Comparison of ENCODE assay signal across 10 cellular contexts in the genomic region with DNA sequence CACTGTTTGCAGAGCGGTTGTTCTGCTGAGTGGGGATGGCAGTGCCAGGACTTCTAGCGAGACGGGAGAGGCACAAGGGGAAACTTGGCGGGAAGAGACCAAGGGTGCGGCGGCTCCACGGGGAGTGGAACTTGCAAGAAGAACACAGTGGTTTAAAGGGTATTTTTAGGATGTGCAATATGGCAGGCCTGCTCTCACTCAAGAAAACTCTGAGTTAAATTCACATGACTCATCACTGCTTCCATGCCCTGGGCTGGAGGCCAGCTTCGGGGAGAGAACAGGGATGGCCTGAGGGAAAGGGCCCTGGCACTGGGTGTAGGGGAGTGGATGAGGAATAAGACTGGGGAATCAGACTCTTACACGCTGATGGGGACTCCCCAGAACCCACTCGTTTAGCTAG. TPM values are rescaled to one million over a fixed set of nuclear protein-coding genes. Genes with fewer than 3 reads are reported as not detected.
A peak's percentile ranks its signal among the peaks of the same experiment; 100 is the strongest.
DNase-seq lines count a peak whose midpoint lies in the region.
"Had no signal": no experiment of that assay in that cellular context is flagged by ENCODE, and none has a peak within 500 bp of the region (broad histone marks: within the 10 kb centered on the region; RNA-seq: fewer than 3 reads in every experiment).

No MANE protein-coding gene starts in this region.

- H3K27ac ChIP-seq in epithelial cell of prostate: no peak overlapping the region

- DNase-seq in AG08395 (ENCODE audit: low spot score) (peak; percentile 89), LHCN-M2 (ENCODE audit: low read depth) (peak; percentile 29), epithelial cell of prostate (ENCODE audit: low read depth, low spot score) (peak; percentile 57), mucosa of gallbladder (ENCODE audit: low spot score) (peak; percentile 62), NCI-H82 (lab: John Stamatoyannopoulos, UW) (no peak), NCI-H748 treated with DMSO at 0.1 percent for 48 hours (lab: John Stamatoyannopoulos, UW) (no peak), NCI-H1436 (lab: John Stamatoyannopoulos, UW) (no peak)
- no peak for DNase-seq in activated naive CD4-positive, alpha-beta T cell treated with Interleukin-2 at 50 U/mL for 16 hours
- DNase-seq: naive thymus-derived CD8-positive, alpha-beta T cell; NCI-H1417 treated with DMSO at 0.1 percent for 48 hours had no signal

RNA-seq across cellular contexts. Expression of a gene that starts 13.3 kb away (rescaled TPM):
- total RNA-seq in LHCN-M2 (2014; rRNA removed) (not detected in 2 replicates), mucosa of gallbladder (not detected)
- not detected for polyA plus RNA-seq in LHCN-M2 (2012)
- total RNA-seq: naive thymus-derived CD8-positive, alpha-beta T cell had no signal
- polyA plus RNA-seq: naive thymus-derived CD8-positive, alpha-beta T cell had no signal

RNA-seq across cellular contexts. Expression of a gene that starts 18.2 kb away (rescaled TPM):
- total RNA-seq in LHCN-M2 (2014; rRNA removed): not detected in 2 replicates
- not detected for polyA plus RNA-seq in LHCN-M2 (2012)
- total RNA-seq in mucosa of gallbladder: 0.35 TPM
- total RNA-seq: naive thymus-derived CD8-positive, alpha-beta T cell had no signal

RNA-seq across cellular contexts. Expression of a gene that starts 38.1 kb away (rescaled TPM):
- total RNA-seq in LHCN-M2 (2014; rRNA removed) (not detected in 2 replicates), mucosa of gallbladder (not detected)
- not detected for polyA plus RNA-seq in LHCN-M2 (2012)
- total RNA-seq: naive thymus-derived CD8-positive, alpha-beta T cell had no signal
- polyA plus RNA-seq: naive thymus-derived CD8-positive, alpha-beta T cell had no signal

RNA-seq across cellular contexts. Expression of a gene that starts 59.4 kb away (rescaled TPM):
- not detected in 2 replicates for total RNA-seq in LHCN-M2 (2014; rRNA removed)
- not detected for polyA plus RNA-seq in LHCN-M2 (2012)
- total RNA-seq in mucosa of gallbladder: 2.9 TPM
- total RNA-seq: naive thymus-derived CD8-positive, alpha-beta T cell had no signal

Comparison
In these comparisons a context has a peak if more than half of its experiments do, and no peak if none do; other contexts are left out.
1. DNase-seq: peak in AG08395 (single experiment), LHCN-M2 (single experiment), epithelial cell of prostate (single experiment) and mucosa of gallbladder (single experiment); none in activated naive CD4-positive, alpha-beta T cell treated with Interleukin-2 at 50 U/mL for 16 hours (single experiment), NCI-H82 (single experiment), NCI-H748 treated with DMSO at 0.1 percent for 48 hours (single experiment) and NCI-H1436 (single experiment).